In the genomic region with DNA sequence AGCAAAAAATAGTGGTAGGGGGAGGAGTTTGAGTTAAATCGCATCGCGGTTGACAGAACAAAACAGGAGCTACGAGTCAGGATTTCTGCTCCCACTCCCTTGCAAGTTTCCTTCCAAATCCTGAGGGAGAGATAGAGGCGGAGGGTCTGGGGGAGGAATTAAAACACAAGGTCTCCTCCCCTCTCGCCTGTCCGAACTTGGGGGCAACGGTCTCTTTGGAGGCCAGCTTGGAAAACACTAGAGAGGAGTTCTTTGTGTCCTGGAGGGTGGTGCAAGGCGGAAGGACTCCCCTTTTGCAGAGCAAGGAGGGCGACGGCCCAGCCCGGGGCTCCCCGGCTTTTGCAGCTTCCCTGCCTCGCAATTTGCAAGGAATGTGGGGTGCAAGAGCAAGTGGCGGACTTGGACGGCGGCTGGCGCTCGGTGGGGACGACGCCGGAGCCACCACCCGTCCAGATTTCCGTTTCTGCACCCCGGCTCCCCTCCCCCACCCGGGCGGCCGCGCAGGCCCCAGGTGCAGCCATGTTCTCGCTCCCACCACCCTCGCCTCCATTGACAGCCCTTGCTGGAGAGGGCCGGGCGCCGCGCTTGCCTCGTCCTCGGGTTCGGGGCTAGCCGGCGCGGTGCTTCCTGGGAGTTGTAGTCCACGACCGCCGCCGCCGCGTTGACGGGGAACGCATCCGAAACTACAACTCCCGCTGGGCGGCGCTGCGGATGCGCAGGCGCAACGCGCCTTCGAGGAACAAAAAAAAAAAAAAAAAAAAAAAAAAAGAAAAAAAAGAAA, we compare ENCODE assay signal across 1 cellular context.
A peak's percentile ranks its signal among the peaks of the same experiment; 100 is the strongest.
TF ChIP-seq lines count a peak whose summit lies in the region.

No MANE protein-coding gene starts in this region.

TF ChIP-seq in HepG2, 621 proteins besides CTCF, POLR2A, EP300 and RAD21 (continued from another document and continues in another):
- no peak for TF ChIP-seq ETV5 (CRISPR knock-in tag; IDR thresholded peaks at IDR 0.05; ENCODE audit: borderline replicate concordance)
- TF ChIP-seq SIX4 (CRISPR knock-in tag; IDR thresholded peaks at IDR 0.05) = 0 out of 2 replicates have a peak, but pooled peaks have one; percentile 11
- peak; percentile 88 for TF ChIP-seq PHF8 (CRISPR knock-in tag; IDR thresholded peaks at IDR 0.05)
- no peak for TF ChIP-seq CBX2 (IDR thresholded peaks at IDR 0.05; ENCODE audit: low read depth, low read length)
- TF ChIP-seq CBX2 (CRISPR knock-in tag; IDR thresholded peaks at IDR 0.05; ENCODE audit: low read depth) = no peak
- TF ChIP-seq PHF5A (CRISPR knock-in tag; IDR thresholded peaks at IDR 0.05; ENCODE audit: low read depth, unreplicated experiment) = peak; percentile 64
- TF ChIP-seq ZFP62 (CRISPR knock-in tag; IDR thresholded peaks at IDR 0.05) = no peak
- TF ChIP-seq, protein P1, sequence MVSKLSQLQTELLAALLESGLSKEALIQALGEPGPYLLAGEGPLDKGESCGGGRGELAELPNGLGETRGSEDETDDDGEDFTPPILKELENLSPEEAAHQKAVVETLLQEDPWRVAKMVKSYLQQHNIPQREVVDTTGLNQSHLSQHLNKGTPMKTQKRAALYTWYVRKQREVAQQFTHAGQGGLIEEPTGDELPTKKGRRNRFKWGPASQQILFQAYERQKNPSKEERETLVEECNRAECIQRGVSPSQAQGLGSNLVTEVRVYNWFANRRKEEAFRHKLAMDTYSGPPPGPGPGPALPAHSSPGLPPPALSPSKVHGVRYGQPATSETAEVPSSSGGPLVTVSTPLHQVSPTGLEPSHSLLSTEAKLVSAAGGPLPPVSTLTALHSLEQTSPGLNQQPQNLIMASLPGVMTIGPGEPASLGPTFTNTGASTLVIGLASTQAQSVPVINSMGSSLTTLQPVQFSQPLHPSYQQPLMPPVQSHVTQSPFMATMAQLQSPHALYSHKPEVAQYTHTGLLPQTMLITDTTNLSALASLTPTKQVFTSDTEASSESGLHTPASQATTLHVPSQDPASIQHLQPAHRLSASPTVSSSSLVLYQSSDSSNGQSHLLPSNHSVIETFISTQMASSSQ (IDR thresholded peaks at IDR 0.05; ENCODE audit: low read depth) = no peak
- TF ChIP-seq, protein P1 (CRISPR knock-in tag; IDR thresholded peaks at IDR 0.05; ENCODE audit: borderline replicate concordance) = no peak
- no peak for TF ChIP-seq ATRX (CRISPR knock-in tag; IDR thresholded peaks at IDR 0.05; ENCODE audit: borderline replicate concordance)
- peak; percentile 33; the same call in 1 of the 2 replicates for TF ChIP-seq ELF3 (CRISPR knock-in tag; IDR thresholded peaks at IDR 0.05)
- TF ChIP-seq IRX3 (CRISPR knock-in tag; IDR thresholded peaks at IDR 0.05; ENCODE audit: borderline replicate concordance, low read depth) = no peak
- no peak for TF ChIP-seq ZSCAN29 (CRISPR knock-in tag; conservative IDR thresholded peaks at IDR 0.05)
- no peak for TF ChIP-seq ZNF232 (CRISPR knock-in tag; IDR thresholded peaks at IDR 0.05; ENCODE audit: borderline replicate concordance)
- TF ChIP-seq SP1 (IDR thresholded peaks at IDR 0.05) = no peak
- TF ChIP-seq SP1 (CRISPR knock-in tag; IDR thresholded peaks at IDR 0.05) = peak; percentile 49; the same call in 1 of the 2 replicates
- no peak for TF ChIP-seq ZBTB49 (CRISPR knock-in tag; IDR thresholded peaks at IDR 0.05; ENCODE audit: borderline replicate concordance)
- no peak for TF ChIP-seq ELF4 (CRISPR knock-in tag; IDR thresholded peaks at IDR 0.05; ENCODE audit: borderline replicate concordance)
- TF ChIP-seq FOXM1 (CRISPR knock-in tag; IDR thresholded peaks at IDR 0.05) = no peak
- TF ChIP-seq KIAA2018 (CRISPR knock-in tag; IDR thresholded peaks at IDR 0.05; ENCODE audit: borderline replicate concordance) = no peak
- peak; percentile 79; the same call in 1 of the 2 replicates for TF ChIP-seq ZNF878 (CRISPR knock-in tag; IDR thresholded peaks at IDR 0.05)
- no peak for TF ChIP-seq ARID5B (CRISPR knock-in tag; IDR thresholded peaks at IDR 0.05)
- TF ChIP-seq ZNF839 (CRISPR knock-in tag; IDR thresholded peaks at IDR 0.05; ENCODE audit: borderline replicate concordance) = no peak
- 0 out of 2 replicates have a peak, but pooled peaks have one; percentile 70 for TF ChIP-seq ZNF616 (CRISPR knock-in tag; IDR thresholded peaks at IDR 0.05; ENCODE audit: low read depth)
- TF ChIP-seq ZNF773 (CRISPR knock-in tag; IDR thresholded peaks at IDR 0.05; ENCODE audit: borderline replicate concordance) = no peak
- TF ChIP-seq, protein P2, sequence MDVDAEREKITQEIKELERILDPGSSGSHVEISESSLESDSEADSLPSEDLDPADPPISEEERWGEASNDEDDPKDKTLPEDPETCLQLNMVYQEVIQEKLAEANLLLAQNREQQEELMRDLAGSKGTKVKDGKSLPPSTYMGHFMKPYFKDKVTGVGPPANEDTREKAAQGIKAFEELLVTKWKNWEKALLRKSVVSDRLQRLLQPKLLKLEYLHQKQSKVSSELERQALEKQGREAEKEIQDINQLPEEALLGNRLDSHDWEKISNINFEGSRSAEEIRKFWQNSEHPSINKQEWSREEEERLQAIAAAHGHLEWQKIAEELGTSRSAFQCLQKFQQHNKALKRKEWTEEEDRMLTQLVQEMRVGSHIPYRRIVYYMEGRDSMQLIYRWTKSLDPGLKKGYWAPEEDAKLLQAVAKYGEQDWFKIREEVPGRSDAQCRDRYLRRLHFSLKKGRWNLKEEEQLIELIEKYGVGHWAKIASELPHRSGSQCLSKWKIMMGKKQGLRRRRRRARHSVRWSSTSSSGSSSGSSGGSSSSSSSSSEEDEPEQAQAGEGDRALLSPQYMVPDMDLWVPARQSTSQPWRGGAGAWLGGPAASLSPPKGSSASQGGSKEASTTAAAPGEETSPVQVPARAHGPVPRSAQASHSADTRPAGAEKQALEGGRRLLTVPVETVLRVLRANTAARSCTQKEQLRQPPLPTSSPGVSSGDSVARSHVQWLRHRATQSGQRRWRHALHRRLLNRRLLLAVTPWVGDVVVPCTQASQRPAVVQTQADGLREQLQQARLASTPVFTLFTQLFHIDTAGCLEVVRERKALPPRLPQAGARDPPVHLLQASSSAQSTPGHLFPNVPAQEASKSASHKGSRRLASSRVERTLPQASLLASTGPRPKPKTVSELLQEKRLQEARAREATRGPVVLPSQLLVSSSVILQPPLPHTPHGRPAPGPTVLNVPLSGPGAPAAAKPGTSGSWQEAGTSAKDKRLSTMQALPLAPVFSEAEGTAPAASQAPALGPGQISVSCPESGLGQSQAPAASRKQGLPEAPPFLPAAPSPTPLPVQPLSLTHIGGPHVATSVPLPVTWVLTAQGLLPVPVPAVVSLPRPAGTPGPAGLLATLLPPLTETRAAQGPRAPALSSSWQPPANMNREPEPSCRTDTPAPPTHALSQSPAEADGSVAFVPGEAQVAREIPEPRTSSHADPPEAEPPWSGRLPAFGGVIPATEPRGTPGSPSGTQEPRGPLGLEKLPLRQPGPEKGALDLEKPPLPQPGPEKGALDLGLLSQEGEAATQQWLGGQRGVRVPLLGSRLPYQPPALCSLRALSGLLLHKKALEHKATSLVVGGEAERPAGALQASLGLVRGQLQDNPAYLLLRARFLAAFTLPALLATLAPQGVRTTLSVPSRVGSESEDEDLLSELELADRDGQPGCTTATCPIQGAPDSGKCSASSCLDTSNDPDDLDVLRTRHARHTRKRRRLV (CRISPR knock-in tag; IDR thresholded peaks at IDR 0.05) = peak; percentile 53; the same call in 1 of the 2 replicates
- no peak for TF ChIP-seq SCMH1 (CRISPR knock-in tag; IDR thresholded peaks at IDR 0.05; ENCODE audit: borderline replicate concordance)
- TF ChIP-seq REL (CRISPR knock-in tag; conservative IDR thresholded peaks at IDR 0.05) = no peak
